ENCODE assay signal across 15 cellular contexts in the genomic region with DNA sequence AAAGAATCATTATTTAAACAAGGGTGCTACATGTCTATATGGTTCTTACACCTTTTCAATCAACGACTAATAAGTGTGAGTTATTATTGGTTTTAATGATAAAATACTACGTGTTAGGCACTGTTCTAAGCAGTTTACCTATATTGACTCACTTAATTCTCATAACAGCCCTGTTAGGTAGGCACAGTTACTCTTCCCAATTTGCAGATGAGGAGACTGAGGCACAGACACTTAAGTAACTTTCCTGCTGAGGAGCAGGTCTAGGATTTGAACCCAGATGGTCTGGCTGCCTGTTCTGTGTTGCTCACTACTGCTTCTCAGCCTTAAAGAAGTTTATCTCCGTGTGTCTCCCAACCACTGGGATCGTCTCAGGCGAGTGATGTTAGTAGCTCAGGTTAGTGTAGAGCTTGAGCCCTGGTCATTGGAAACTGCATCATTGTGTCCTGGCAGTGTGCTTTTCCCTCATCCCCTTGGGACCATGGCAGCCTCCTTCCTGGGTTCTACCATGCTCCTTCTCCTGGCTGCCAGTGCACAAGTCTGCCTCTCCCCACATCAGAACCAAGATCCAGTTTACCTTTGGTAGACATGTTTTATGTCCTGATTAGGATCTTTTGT. TPM values are rescaled to one million over a fixed set of nuclear protein-coding genes. Genes with fewer than 3 reads are reported as not detected.
"Had no signal": no experiment of that assay in that cellular context is flagged by ENCODE, and none has a peak within 500 bp of the region (broad histone marks: within the 10 kb centered on the region; RNA-seq: fewer than 3 reads in every experiment).

No MANE protein-coding gene starts in this region.

- H3K9me3 ChIP-seq: esophagus muscularis mucosa, sigmoid colon had no signal

- H3K27ac Mint-ChIP-seq: activated CD4-positive, alpha-beta memory T cell treated with anti-CD3 and anti-CD28 coated beads for 36 hours; activated naive CD4-positive, alpha-beta T cell treated with anti-CD3 and anti-CD28 coated beads, Interleukin-2, amount 10 ng/mL, durations not matched to agents 7 days and 5 days; activated T-helper 17 cell treated with anti-CD3 and anti-CD28 coated beads, Interleukin-2, amount 50 U/mL, for 72 hours; progenitor cell of endocrine pancreas had no signal

- H3K27me3 Mint-ChIP-seq: activated CD4-positive, alpha-beta memory T cell treated with anti-CD3 and anti-CD28 coated beads for 36 hours; activated naive CD4-positive, alpha-beta T cell treated with anti-CD3 and anti-CD28 coated beads, Interleukin-2, amount 10 ng/mL, durations not matched to agents 7 days and 5 days; activated T-helper 17 cell treated with anti-CD3 and anti-CD28 coated beads, Interleukin-2, amount 50 U/mL, for 72 hours; progenitor cell of endocrine pancreas had no signal

- H3K4me3 ChIP-seq: esophagus muscularis mucosa, sigmoid colon had no signal

- ATAC-seq: activated T-helper 17 cell treated with anti-CD3 and anti-CD28 coated beads, Interleukin-2, amount 50 U/mL, for 72 hours; left colon; natural killer cell; SK-N-SH treated with all-trans-retinoic acid at 6 μM for 48 hours had no signal

- H3K4me3 Mint-ChIP-seq: activated CD4-positive, alpha-beta memory T cell treated with anti-CD3 and anti-CD28 coated beads for 36 hours; activated naive CD4-positive, alpha-beta T cell treated with anti-CD3 and anti-CD28 coated beads, Interleukin-2, amount 10 ng/mL, durations not matched to agents 7 days and 5 days; activated T-helper 17 cell treated with anti-CD3 and anti-CD28 coated beads, Interleukin-2, amount 50 U/mL, for 72 hours; natural killer cell had no signal

- DNase-seq: activated CD4-positive, alpha-beta memory T cell treated with anti-CD3 and anti-CD28 coated beads for 36 hours; activated CD4-positive, CD25-positive, alpha-beta regulatory T cell treated with anti-CD3 and anti-CD28 coated beads, Interleukin-2, amount 50 U/mL, for 72 hours; activated naive CD4-positive, alpha-beta T cell treated with anti-CD3 and anti-CD28 coated beads, Interleukin-2, amount 10 ng/mL, durations not matched to agents 7 days and 5 days; left colon; natural killer cell; nucleus accumbens; sigmoid colon; stimulated activated naive CD4-positive, alpha-beta T cell treated with Interleukin-2 at 50 U/mL for 16 hours had no signal

- H3K9me3 Mint-ChIP-seq: activated CD4-positive, alpha-beta memory T cell treated with anti-CD3 and anti-CD28 coated beads for 36 hours; activated naive CD4-positive, alpha-beta T cell treated with anti-CD3 and anti-CD28 coated beads, Interleukin-2, amount 10 ng/mL, durations not matched to agents 7 days and 5 days; activated T-helper 17 cell treated with anti-CD3 and anti-CD28 coated beads, Interleukin-2, amount 50 U/mL, for 72 hours; natural killer cell had no signal

- H3K36me3 Mint-ChIP-seq: natural killer cell had no signal

- H3K36me3 ChIP-seq: sigmoid colon had no signal

- H3K27ac ChIP-seq: esophagus muscularis mucosa, sigmoid colon had no signal

- H3K27me3 ChIP-seq: esophagus muscularis mucosa, sigmoid colon had no signal

RNA-seq across cellular contexts. Expression of gene GPR18, which starts 46.7 kb away (rescaled TPM):
- total RNA-seq: esophagus muscularis mucosa, fibroblast of villous mesenchyme, lung microvascular endothelial cell, progenitor cell of endocrine pancreas, temporal lobe had no signal
